In the genomic region with DNA sequence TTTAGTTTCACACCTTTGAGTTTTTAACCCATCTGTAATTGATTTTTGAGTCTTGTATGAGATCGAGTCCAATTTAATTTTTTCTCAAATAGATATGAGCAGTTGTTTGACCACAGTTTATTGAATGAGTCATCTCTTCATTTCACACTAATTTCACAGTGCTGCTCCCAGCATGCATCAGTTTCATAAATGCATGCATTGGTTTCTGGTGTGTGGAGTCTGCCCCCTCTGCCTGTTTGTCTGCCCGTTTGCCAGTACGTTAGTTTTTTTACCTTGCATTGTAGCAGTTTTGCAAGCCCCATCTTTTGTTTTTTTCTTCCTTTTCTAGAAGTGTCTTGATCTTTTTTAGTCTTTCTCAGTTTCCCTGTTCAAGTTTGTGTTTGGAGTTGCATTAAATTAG, we compare ENCODE assay signal across 8 cellular contexts. TPM values are rescaled to one million over a fixed set of nuclear protein-coding genes. Genes with fewer than 3 reads are reported as not detected.
DNase-seq lines count a peak whose midpoint lies in the region; ATAC-seq, FAIRE-seq and TF ChIP-seq lines count a peak whose summit lies in the region.

No MANE protein-coding gene starts in this region.

- peak overlapping the region in 2 of 5 experiments; percentile 5 to 44 for H3K4me3 Mint-ChIP-seq in brain
- H3K4me3 Mint-ChIP-seq in endodermal cell = no peak overlapping the region

- H3K27ac ChIP-seq in endodermal cell (ENCODE audit: low read depth, low read length) = no peak overlapping the region

- H3K36me3 Mint-ChIP-seq in brain = peaks cover 5% of the 10 kb centered on the region
- peaks cover 1% of the 10 kb centered on the region for H3K36me3 Mint-ChIP-seq in endodermal cell (ENCODE audit: low read depth)

- ATAC-seq in GM21619 (IDR thresholded peaks at IDR 0.05; ENCODE audit: unreplicated experiment) = peak; percentile 97
- ATAC-seq in SK-N-SH treated with all-trans-retinoic acid at 6 μM for 48 hours = peak; percentile 95

- peak; percentile 60 for FAIRE-seq in HTR-8/SVneo (lab: Jason Lieb, UNC)

- H3K27me3 Mint-ChIP-seq in brain (no peaks in the 10 kb centered on the region), endodermal cell (ENCODE audit: insufficient read depth) (no peaks in the 10 kb centered on the region)

- H3K9me3 Mint-ChIP-seq in brain = no peaks in the 10 kb centered on the region
- no peaks in the 10 kb centered on the region for H3K9me3 Mint-ChIP-seq in endodermal cell

- H3K4me3 ChIP-seq in GM06990 (replicated peaks; ENCODE audit: low read depth, low read length) (no peak overlapping the region), endodermal cell (ENCODE audit: low read length) (no peak overlapping the region)

- no peak overlapping the region for H3K9ac ChIP-seq in endodermal cell (ENCODE audit: extremely low read depth, low read length, poor library complexity, severe bottlenecking)

- H3K4me1 ChIP-seq in endodermal cell (ENCODE audit: control insufficient read depth, insufficient read depth, low read length) = no peaks in the 10 kb centered on the region

- H3K27me3 ChIP-seq in GM06990 (replicated peaks; ENCODE audit: control insufficient read depth, insufficient read depth, low read length) (no peaks in the 10 kb centered on the region), endodermal cell (ENCODE audit: control insufficient read depth, insufficient read depth, low read length, poor library complexity, severe bottlenecking) (no peaks in the 10 kb centered on the region)

- WGBS in endodermal cell (ENCODE audit: insufficient coverage in 1 of 2, insufficient read length in 1 of 2), 2 experiments = 96 to 100% methylated on average over 2 to 3 of the region's 3 CpGs

- no peaks in the 10 kb centered on the region for H3K36me3 ChIP-seq in GM06990 (ENCODE audit: control insufficient read depth, insufficient read depth, low read length)
- H3K36me3 ChIP-seq in endodermal cell (ENCODE audit: control insufficient read depth, insufficient read depth, low read length) = no peaks in the 10 kb centered on the region

- DNase-seq in GM06990 (ENCODE audit: extremely low read depth, insufficient read length) (peak; percentile 47), HTR-8/SVneo (ENCODE audit: insufficient read length, low spot score) (peak; percentile 79), endodermal cell (no peak), cerebellum (ENCODE audit: low spot score) (no peak)
- DNase-seq in stimulated activated CD4-positive, alpha-beta T cell treated with anti-CD3 and anti-CD28 coated beads, Interleukin-12 subunit alpha, Interleukin-12 subunit beta, amount 100 ng/mL, for 48 hours (ENCODE audit: low read depth in 2 of 3, low spot score in 1 of 3) = peak; percentile 24 to 40 (median 38)

- H3K4me1 Mint-ChIP-seq in brain = peaks cover 23% of the 10 kb centered on the region
- H3K4me1 Mint-ChIP-seq in endodermal cell = peaks cover 5% of the 10 kb centered on the region

- H3K9me3 ChIP-seq in endodermal cell (ENCODE audit: control insufficient read depth, low read length) = no peaks in the 10 kb centered on the region

- H3K27ac Mint-ChIP-seq in brain = peak overlapping the region in 3 of 5 experiments; percentile 33 to 69 (median 45)
- H3K27ac Mint-ChIP-seq in endodermal cell = no peak overlapping the region

- TF ChIP-seq CTCF in GM06990 (IDR thresholded peaks at IDR 0.05; ENCODE audit: insufficient read depth, low read length, poor library complexity, severe bottlenecking) (no peak), brain (conservative IDR thresholded peaks at IDR 0.05) (no peak), endodermal cell (conservative IDR thresholded peaks at IDR 0.05) (no peak)

TF ChIP-seq in SK-N-SH treated with all-trans-retinoic acid at 6 μM for 48 hours, 23 proteins besides CTCF, POLR2A, EP300 and RAD21:
- no peak for TF ChIP-seq ZNF565 (CRISPR knock-in tag; conservative IDR thresholded peaks at IDR 0.05; ENCODE audit: low read depth)
- TF ChIP-seq RARB (CRISPR knock-in tag; IDR thresholded peaks at IDR 0.05) = no peak
- TF ChIP-seq ZNF8 (CRISPR knock-in tag; IDR thresholded peaks at IDR 0.05) = no peak
- 0 out of 2 replicates have a peak, but pooled peaks have one; percentile 36 for TF ChIP-seq ISL1 (CRISPR knock-in tag; IDR thresholded peaks at IDR 0.05)

RNA-seq across cellular contexts. Expression of a gene that starts 11.9 kb away (rescaled TPM):
- polyA plus RNA-seq in brain (ENCODE audit: insufficient read depth, low read depth, low replicate concordance) = 1.9 TPM
- 1 to 10 TPM; 9.2 to 9.5 TPM for total RNA-seq in endodermal cell
- 5.1 TPM for polyA plus RNA-seq in endodermal cell (2013, experiment 1 of 2)
- polyA plus RNA-seq in endodermal cell (2013, experiment 2 of 2) = 5.3 TPM
- total RNA-seq in cerebellum = 11.4 TPM

RNA-seq across cellular contexts. Expression of a gene that starts 13.0 kb away (rescaled TPM):
- polyA plus RNA-seq in brain (ENCODE audit: insufficient read depth, low read depth, low replicate concordance) = 19.4 TPM
- 10 to 100 TPM; 13.2 to 13.8 TPM for total RNA-seq in endodermal cell
- 22.0 TPM for polyA plus RNA-seq in endodermal cell (2013, experiment 1 of 2)
- 22.1 TPM for polyA plus RNA-seq in endodermal cell (2013, experiment 2 of 2)
- 21.5 TPM for total RNA-seq in cerebellum

Comparison
In these comparisons a context has a peak if more than half of its experiments do, and no peak if none do; other contexts are left out.
1. DNase-seq: peak in GM06990 (single experiment), HTR-8/SVneo (single experiment) and stimulated activated CD4-positive, alpha-beta T cell treated with anti-CD3 and anti-CD28 coated beads, Interleukin-12 subunit alpha, Interleukin-12 subunit beta, amount 100 ng/mL, for 48 hours (3 of 3); none in endodermal cell (single experiment) and cerebellum (single experiment).